Comparison of ENCODE assay signal across 1 cellular context in the genomic region with DNA sequence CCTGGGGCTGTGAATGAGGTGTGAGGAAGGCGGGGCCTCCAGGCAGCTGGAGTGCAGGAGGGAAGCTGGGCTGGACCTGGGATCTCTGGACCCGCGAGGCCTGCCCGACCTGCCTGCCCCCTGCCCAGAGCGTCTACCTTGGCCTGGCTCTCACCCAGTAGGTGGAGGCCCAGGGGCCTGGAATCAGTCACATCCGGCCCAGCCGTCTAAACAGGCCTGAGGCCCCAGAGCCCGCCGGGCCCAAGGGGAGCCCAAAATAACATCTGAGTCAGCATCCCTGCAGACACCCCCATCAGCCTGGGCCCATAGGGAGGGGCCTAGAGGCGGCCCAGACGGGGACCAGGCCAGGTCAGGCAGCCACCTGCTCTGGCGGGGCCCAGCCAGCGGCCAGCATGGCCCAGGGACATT.
TF ChIP-seq lines count a peak whose summit lies in the region.

No MANE protein-coding gene starts in this region.

TF ChIP-seq in K562, 482 proteins besides CTCF, POLR2A, EP300 and RAD21 (continued from another document and continues in another):
- no peak for TF ChIP-seq PHB2 (IDR thresholded peaks at IDR 0.05; ENCODE audit: low read depth)
- TF ChIP-seq CBFA2T2 (conservative IDR thresholded peaks at IDR 0.05): no peak
- TF ChIP-seq FOXJ3 (CRISPR knock-in tag; IDR thresholded peaks at IDR 0.05): no peak
- TF ChIP-seq SMARCB1 (IDR thresholded peaks at IDR 0.05; ENCODE audit: insufficient read length, low read depth): no peak
- no peak for TF ChIP-seq HLTF (IDR thresholded peaks at IDR 0.05)
- TF ChIP-seq, protein P1, sequence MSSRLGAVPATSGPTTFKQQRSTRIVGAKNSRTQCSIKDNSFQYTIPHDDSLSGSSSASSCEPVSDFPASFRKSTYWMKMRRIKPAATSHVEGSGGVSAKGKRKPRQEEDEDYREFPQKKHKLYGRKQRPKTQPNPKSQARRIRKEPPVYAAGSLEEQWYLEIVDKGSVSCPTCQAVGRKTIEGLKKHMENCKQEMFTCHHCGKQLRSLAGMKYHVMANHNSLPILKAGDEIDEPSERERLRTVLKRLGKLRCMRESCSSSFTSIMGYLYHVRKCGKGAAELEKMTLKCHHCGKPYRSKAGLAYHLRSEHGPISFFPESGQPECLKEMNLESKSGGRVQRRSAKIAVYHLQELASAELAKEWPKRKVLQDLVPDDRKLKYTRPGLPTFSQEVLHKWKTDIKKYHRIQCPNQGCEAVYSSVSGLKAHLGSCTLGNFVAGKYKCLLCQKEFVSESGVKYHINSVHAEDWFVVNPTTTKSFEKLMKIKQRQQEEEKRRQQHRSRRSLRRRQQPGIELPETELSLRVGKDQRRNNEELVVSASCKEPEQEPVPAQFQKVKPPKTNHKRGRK (tag; IDR thresholded peaks at IDR 0.05): no peak
- TF ChIP-seq PTTG1 (tag; IDR thresholded peaks at IDR 0.05; ENCODE audit: low read depth): no peak
- peak; percentile 27 for TF ChIP-seq HMGN3 (IDR thresholded peaks at IDR 0.05; ENCODE audit: borderline replicate concordance, extremely low read depth, insufficient read length, low read depth, low read length)
- TF ChIP-seq ZNF347 (CRISPR knock-in tag; IDR thresholded peaks at IDR 0.05; ENCODE audit: low read depth): no peak
- TF ChIP-seq MBD2 (IDR thresholded peaks at IDR 0.05; ENCODE audit: borderline replicate concordance, low read depth): no peak
- TF ChIP-seq, protein P2, sequence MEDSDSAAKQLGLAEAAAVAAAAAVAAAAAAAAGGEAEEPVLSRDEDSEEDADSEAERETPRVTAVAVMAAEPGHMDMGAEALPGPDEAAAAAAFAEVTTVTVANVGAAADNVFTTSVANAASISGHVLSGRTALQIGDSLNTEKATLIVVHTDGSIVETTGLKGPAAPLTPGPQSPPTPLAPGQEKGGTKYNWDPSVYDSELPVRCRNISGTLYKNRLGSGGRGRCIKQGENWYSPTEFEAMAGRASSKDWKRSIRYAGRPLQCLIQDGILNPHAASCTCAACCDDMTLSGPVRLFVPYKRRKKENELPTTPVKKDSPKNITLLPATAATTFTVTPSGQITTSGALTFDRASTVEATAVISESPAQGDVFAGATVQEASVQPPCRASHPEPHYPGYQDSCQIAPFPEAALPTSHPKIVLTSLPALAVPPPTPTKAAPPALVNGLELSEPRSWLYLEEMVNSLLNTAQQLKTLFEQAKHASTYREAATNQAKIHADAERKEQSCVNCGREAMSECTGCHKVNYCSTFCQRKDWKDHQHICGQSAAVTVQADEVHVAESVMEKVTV (CRISPR knock-in tag; IDR thresholded peaks at IDR 0.05): no peak
- no peak for TF ChIP-seq DDX20 (tag; IDR thresholded peaks at IDR 0.05; ENCODE audit: low read depth)
- TF ChIP-seq ETV6 (IDR thresholded peaks at IDR 0.05; ENCODE audit: borderline replicate concordance in 1 of 2, low read depth in 2 of 2, low read length in 1 of 2): no peak
- TF ChIP-seq ETV6 (CRISPR knock-in tag; IDR thresholded peaks at IDR 0.05; ENCODE audit: borderline replicate concordance): no peak
- no peak for TF ChIP-seq HDGF (IDR thresholded peaks at IDR 0.05)
- TF ChIP-seq, protein P3, sequence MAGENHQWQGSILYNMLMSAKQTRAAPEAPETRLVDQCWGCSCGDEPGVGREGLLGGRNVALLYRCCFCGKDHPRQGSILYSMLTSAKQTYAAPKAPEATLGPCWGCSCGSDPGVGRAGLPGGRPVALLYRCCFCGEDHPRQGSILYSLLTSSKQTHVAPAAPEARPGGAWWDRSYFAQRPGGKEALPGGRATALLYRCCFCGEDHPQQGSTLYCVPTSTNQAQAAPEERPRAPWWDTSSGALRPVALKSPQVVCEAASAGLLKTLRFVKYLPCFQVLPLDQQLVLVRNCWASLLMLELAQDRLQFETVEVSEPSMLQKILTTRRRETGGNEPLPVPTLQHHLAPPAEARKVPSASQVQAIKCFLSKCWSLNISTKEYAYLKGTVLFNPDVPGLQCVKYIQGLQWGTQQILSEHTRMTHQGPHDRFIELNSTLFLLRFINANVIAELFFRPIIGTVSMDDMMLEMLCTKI (IDR thresholded peaks at IDR 0.05; ENCODE audit: partially characterized antibody): no peak
- TF ChIP-seq LCOR (CRISPR knock-in tag; IDR thresholded peaks at IDR 0.05): no peak
- no peak for TF ChIP-seq ZNF699 (CRISPR knock-in tag; IDR thresholded peaks at IDR 0.05; ENCODE audit: insufficient replicate concordance)
- TF ChIP-seq DPF2 (IDR thresholded peaks at IDR 0.05): no peak
- no peak for TF ChIP-seq TRIM28 (IDR thresholded peaks at IDR 0.05)
- no peak for TF ChIP-seq SMARCA5 (IDR thresholded peaks at IDR 0.05)
- TF ChIP-seq XRCC3 (IDR thresholded peaks at IDR 0.05): no peak
- TF ChIP-seq ZNF217 (CRISPR knock-in tag; IDR thresholded peaks at IDR 0.05): no peak
- TF ChIP-seq, protein P4, sequence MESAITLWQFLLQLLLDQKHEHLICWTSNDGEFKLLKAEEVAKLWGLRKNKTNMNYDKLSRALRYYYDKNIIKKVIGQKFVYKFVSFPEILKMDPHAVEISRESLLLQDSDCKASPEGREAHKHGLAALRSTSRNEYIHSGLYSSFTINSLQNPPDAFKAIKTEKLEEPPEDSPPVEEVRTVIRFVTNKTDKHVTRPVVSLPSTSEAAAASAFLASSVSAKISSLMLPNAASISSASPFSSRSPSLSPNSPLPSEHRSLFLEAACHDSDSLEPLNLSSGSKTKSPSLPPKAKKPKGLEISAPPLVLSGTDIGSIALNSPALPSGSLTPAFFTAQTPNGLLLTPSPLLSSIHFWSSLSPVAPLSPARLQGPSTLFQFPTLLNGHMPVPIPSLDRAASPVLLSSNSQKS (CRISPR knock-in tag; IDR thresholded peaks at IDR 0.05): no peak
- TF ChIP-seq ARNT (IDR thresholded peaks at IDR 0.05): no peak
- TF ChIP-seq C11orf30 (IDR thresholded peaks at IDR 0.05; ENCODE audit: low read depth): peak; percentile 76
- no peak for TF ChIP-seq PHF8 (IDR thresholded peaks at IDR 0.05; ENCODE audit: borderline replicate concordance, low read length)
- TF ChIP-seq MEF2D (tag; conservative IDR thresholded peaks at IDR 0.05; ENCODE audit: low read depth): peak; percentile 60; the same call in 1 of the 2 replicates
- TF ChIP-seq MEF2A (IDR thresholded peaks at IDR 0.05; ENCODE audit: control insufficient read depth, low read depth, low read length): peak; percentile 84
- TF ChIP-seq, protein P5, sequence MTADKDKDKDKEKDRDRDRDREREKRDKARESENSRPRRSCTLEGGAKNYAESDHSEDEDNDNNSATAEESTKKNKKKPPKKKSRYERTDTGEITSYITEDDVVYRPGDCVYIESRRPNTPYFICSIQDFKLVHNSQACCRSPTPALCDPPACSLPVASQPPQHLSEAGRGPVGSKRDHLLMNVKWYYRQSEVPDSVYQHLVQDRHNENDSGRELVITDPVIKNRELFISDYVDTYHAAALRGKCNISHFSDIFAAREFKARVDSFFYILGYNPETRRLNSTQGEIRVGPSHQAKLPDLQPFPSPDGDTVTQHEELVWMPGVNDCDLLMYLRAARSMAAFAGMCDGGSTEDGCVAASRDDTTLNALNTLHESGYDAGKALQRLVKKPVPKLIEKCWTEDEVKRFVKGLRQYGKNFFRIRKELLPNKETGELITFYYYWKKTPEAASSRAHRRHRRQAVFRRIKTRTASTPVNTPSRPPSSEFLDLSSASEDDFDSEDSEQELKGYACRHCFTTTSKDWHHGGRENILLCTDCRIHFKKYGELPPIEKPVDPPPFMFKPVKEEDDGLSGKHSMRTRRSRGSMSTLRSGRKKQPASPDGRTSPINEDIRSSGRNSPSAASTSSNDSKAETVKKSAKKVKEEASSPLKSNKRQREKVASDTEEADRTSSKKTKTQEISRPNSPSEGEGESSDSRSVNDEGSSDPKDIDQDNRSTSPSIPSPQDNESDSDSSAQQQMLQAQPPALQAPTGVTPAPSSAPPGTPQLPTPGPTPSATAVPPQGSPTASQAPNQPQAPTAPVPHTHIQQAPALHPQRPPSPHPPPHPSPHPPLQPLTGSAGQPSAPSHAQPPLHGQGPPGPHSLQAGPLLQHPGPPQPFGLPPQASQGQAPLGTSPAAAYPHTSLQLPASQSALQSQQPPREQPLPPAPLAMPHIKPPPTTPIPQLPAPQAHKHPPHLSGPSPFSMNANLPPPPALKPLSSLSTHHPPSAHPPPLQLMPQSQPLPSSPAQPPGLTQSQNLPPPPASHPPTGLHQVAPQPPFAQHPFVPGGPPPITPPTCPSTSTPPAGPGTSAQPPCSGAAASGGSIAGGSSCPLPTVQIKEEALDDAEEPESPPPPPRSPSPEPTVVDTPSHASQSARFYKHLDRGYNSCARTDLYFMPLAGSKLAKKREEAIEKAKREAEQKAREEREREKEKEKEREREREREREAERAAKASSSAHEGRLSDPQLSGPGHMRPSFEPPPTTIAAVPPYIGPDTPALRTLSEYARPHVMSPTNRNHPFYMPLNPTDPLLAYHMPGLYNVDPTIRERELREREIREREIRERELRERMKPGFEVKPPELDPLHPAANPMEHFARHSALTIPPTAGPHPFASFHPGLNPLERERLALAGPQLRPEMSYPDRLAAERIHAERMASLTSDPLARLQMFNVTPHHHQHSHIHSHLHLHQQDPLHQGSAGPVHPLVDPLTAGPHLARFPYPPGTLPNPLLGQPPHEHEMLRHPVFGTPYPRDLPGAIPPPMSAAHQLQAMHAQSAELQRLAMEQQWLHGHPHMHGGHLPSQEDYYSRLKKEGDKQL (CRISPR knock-in tag; IDR thresholded peaks at IDR 0.05; ENCODE audit: borderline replicate concordance): no peak
- no peak for TF ChIP-seq BMI1 (IDR thresholded peaks at IDR 0.05; ENCODE audit: low read length)
- TF ChIP-seq, protein P6, sequence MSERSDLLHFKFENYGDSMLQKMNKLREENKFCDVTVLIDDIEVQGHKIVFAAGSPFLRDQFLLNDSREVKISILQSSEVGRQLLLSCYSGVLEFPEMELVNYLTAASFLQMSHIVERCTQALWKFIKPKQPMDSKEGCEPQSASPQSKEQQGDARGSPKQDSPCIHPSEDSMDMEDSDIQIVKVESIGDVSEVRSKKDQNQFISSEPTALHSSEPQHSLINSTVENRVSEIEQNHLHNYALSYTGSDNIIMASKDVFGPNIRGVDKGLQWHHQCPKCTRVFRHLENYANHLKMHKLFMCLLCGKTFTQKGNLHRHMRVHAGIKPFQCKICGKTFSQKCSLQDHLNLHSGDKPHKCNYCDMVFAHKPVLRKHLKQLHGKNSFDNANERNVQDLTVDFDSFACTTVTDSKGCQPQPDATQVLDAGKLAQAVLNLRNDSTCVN (CRISPR knock-in tag; IDR thresholded peaks at IDR 0.05): no peak
- TF ChIP-seq GATA2 (CRISPR knock-in tag; IDR thresholded peaks at IDR 0.05): no peak
- no peak for TF ChIP-seq CHCHD3 (CRISPR knock-in tag; IDR thresholded peaks at IDR 0.05)
- TF ChIP-seq ZNF133 (CRISPR knock-in tag; IDR thresholded peaks at IDR 0.05): no peak
- no peak for TF ChIP-seq RCOR1 (IDR thresholded peaks at IDR 0.05; ENCODE audit: borderline replicate concordance in 1 of 2, low read depth in 2 of 2, low read length in 2 of 2)
- peak; percentile 57 for TF ChIP-seq SMAD4 (CRISPR knock-in tag; conservative IDR thresholded peaks at IDR 0.05)
- no peak for TF ChIP-seq KAT2B (IDR thresholded peaks at IDR 0.05; ENCODE audit: low read depth, low read length)
- peak; percentile 6; the same call in 1 of the 2 replicates for TF ChIP-seq MAFK (IDR thresholded peaks at IDR 0.05; ENCODE audit: low read length)
- TF ChIP-seq, protein P7, sequence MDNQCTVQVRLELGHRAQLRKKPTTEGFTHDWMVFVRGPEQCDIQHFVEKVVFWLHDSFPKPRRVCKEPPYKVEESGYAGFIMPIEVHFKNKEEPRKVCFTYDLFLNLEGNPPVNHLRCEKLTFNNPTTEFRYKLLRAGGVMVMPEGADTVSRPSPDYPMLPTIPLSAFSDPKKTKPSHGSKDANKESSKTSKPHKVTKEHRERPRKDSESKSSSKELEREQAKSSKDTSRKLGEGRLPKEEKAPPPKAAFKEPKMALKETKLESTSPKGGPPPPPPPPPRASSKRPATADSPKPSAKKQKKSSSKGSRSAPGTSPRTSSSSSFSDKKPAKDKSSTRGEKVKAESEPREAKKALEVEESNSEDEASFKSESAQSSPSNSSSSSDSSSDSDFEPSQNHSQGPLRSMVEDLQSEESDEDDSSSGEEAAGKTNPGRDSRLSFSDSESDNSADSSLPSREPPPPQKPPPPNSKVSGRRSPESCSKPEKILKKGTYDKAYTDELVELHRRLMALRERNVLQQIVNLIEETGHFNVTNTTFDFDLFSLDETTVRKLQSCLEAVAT (IDR thresholded peaks at IDR 0.05): no peak
- TF ChIP-seq, protein P8, sequence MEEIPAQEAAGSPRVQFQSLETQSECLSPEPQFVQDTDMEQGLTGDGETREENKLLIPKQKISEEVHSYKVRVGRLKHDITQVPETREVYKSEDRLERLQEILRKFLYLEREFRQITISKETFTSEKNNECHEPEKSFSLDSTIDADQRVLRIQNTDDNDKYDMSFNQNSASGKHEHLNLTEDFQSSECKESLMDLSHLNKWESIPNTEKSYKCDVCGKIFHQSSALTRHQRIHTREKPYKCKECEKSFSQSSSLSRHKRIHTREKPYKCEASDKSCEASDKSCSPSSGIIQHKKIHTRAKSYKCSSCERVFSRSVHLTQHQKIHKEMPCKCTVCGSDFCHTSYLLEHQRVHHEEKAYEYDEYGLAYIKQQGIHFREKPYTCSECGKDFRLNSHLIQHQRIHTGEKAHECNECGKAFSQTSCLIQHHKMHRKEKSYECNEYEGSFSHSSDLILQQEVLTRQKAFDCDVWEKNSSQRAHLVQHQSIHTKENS (CRISPR knock-in tag; IDR thresholded peaks at IDR 0.05): no peak
- TF ChIP-seq, protein P9, sequence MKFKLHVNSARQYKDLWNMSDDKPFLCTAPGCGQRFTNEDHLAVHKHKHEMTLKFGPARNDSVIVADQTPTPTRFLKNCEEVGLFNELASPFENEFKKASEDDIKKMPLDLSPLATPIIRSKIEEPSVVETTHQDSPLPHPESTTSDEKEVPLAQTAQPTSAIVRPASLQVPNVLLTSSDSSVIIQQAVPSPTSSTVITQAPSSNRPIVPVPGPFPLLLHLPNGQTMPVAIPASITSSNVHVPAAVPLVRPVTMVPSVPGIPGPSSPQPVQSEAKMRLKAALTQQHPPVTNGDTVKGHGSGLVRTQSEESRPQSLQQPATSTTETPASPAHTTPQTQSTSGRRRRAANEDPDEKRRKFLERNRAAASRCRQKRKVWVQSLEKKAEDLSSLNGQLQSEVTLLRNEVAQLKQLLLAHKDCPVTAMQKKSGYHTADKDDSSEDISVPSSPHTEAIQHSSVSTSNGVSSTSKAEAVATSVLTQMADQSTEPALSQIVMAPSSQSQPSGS (CRISPR knock-in tag; IDR thresholded peaks at IDR 0.05): no peak
- TF ChIP-seq ARHGAP35 (IDR thresholded peaks at IDR 0.05; ENCODE audit: partially characterized antibody): no peak
- no peak for TF ChIP-seq ILK (tag; IDR thresholded peaks at IDR 0.05; ENCODE audit: borderline replicate concordance, low read depth)
- no peak for TF ChIP-seq BRD4 (IDR thresholded peaks at IDR 0.05)
- TF ChIP-seq NUFIP1 (IDR thresholded peaks at IDR 0.05; ENCODE audit: partially characterized antibody): no peak
- TF ChIP-seq MTA1 (IDR thresholded peaks at IDR 0.05; ENCODE audit: borderline replicate concordance): no peak
- no peak for TF ChIP-seq HDAC3 (IDR thresholded peaks at IDR 0.05; ENCODE audit: borderline replicate concordance, partially characterized antibody)
- TF ChIP-seq DMBX1 (CRISPR knock-in tag; IDR thresholded peaks at IDR 0.05; ENCODE audit: borderline replicate concordance): no peak
- TF ChIP-seq ZNF766 (CRISPR knock-in tag; conservative IDR thresholded peaks at IDR 0.05): no peak
